In the genomic region with DNA sequence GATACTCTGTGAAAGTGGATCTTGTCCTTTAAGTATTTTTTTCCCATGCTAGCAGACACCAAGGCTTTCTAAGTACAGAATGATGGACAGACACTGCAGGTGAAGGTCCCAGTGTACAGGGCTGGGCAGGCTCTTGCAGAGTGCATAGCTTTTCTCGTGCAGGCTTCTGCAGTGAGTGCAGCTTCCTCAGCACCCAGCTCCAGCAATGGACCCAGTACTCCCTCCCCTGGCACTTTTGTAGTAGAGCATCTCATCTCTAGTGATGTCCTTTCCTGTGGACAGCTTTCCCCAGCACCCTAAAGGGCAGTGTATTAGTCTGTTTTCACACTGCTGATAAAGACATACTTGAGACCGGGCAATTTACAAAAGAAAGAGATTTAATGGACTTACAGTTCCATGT, we compare ENCODE assay signal across 10 cellular contexts.
A peak's percentile ranks its signal among the peaks of the same experiment; 100 is the strongest.
DNase-seq lines count a peak whose midpoint lies in the region; ATAC-seq and TF ChIP-seq lines count a peak whose summit lies in the region.
"Had no signal": no experiment of that assay in that cellular context is flagged by ENCODE, and none has a peak within 500 bp of the region (broad histone marks: within the 10 kb centered on the region; RNA-seq: fewer than 3 reads in every experiment).

No MANE protein-coding gene starts in this region.

- H3K4me1 ChIP-seq in Loucy (ENCODE audit: insufficient read depth, low read length, poor library complexity, severe bottlenecking) = no peaks in the 10 kb centered on the region

- no peaks in the 10 kb centered on the region for H3K79me2 ChIP-seq in Loucy (ENCODE audit: insufficient read depth, low read length)

- in situ Hi-C loops in brain microvascular endothelial cell (cut with HindIII; ENCODE audit: low pct_ligation_motif_present, low sequenced_read_pairs) = no loop called here

- H3K36me3 ChIP-seq in Loucy (ENCODE audit: insufficient read depth, low read length) (no peaks in the 10 kb centered on the region), brain microvascular endothelial cell (replicated peaks) (no peaks in the 10 kb centered on the region)

- H3K4me3 ChIP-seq in Loucy (ENCODE audit: low read length, poor library complexity, severe bottlenecking) (no peak overlapping the region), brain microvascular endothelial cell (ENCODE audit: low read depth, low read length) (no peak overlapping the region)

- peaks cover 8% of the 10 kb centered on the region; the same call in 1 of the 2 replicates for H3K9me3 ChIP-seq in Loucy (ENCODE audit: insufficient read depth, low read depth, low read length)

- H4K20me1 ChIP-seq in Loucy (ENCODE audit: insufficient read depth, low read length, poor library complexity, severe bottlenecking) = no peaks in the 10 kb centered on the region

- DNase-seq in DMS 273 (lab: John Stamatoyannopoulos, UW; ENCODE audit: unreplicated experiment) (peak; percentile 44), DMS 273 treated with DMSO at 0.1 percent for 48 hours (lab: John Stamatoyannopoulos, UW) (no peak), brain microvascular endothelial cell (no peak), mesenteric fat pad (ENCODE audit: low spot score) (peak; percentile 43), DMS153 treated with DMSO at 0.1 percent for 48 hours (lab: John Stamatoyannopoulos, UW; ENCODE audit: unreplicated experiment) (no peak)
- DNase-seq: MV-4-11 had no signal

- H3F3A ChIP-seq in Loucy (ENCODE audit: low read depth) = no peaks in the 10 kb centered on the region

- TF ChIP-seq CTCF in Loucy (conservative IDR thresholded peaks at IDR 0.05; ENCODE audit: low read length) = peak; percentile 47
- peak; percentile 46 for TF ChIP-seq CTCF in brain microvascular endothelial cell (IDR thresholded peaks at IDR 0.05; ENCODE audit: low read depth, low read length, missing control alignments)

- H3K27ac ChIP-seq in brain microvascular endothelial cell = no peak overlapping the region
- H3K27ac ChIP-seq: 22Rv1 had no signal

- H3K9ac ChIP-seq in Loucy (ENCODE audit: low read depth, low read length, poor library complexity, severe bottlenecking) = no peak overlapping the region

- no peak overlapping the region for H2AFZ ChIP-seq in Loucy (ENCODE audit: low read length)

- ATAC-seq in GM19395 (IDR thresholded peaks at IDR 0.05; ENCODE audit: unreplicated experiment) (no peak), HG02852 (IDR thresholded peaks at IDR 0.05; ENCODE audit: unreplicated experiment) (no peak)

- no peak overlapping the region for H3K4me2 ChIP-seq in Loucy (ENCODE audit: low read depth, low read length, poor library complexity, severe bottlenecking)

- no peaks in the 10 kb centered on the region for H3K9me2 ChIP-seq in Loucy (replicated peaks; ENCODE audit: low read depth, low read length)

- no peaks in the 10 kb centered on the region for H3K27me3 ChIP-seq in Loucy (ENCODE audit: insufficient read depth, low read length, poor library complexity, severe bottlenecking)
- H3K27me3 ChIP-seq in brain microvascular endothelial cell (replicated peaks) = no peaks in the 10 kb centered on the region

Comparison
In these comparisons a context has a peak if more than half of its experiments do, and no peak if none do; other contexts are left out.
1. DNase-seq: peak in DMS 273 (single experiment) and mesenteric fat pad (single experiment); none in DMS 273 treated with DMSO at 0.1 percent for 48 hours (single experiment), brain microvascular endothelial cell (single experiment) and DMS153 treated with DMSO at 0.1 percent for 48 hours (single experiment).